ENCODE assay signal across 1 cellular context in genomic region chr16:57300387-57301125, GRCh38.
TF ChIP-seq lines count a peak whose summit lies in the region.

No MANE protein-coding gene starts in this region.

TF ChIP-seq in K562, 482 proteins besides CTCF, POLR2A, EP300 and RAD21 (continued from another document and continues in another):
- TF ChIP-seq CEBPZ (IDR thresholded peaks at IDR 0.05; ENCODE audit: borderline replicate concordance, low read depth, low read length) (no peak), ZNF41 (CRISPR knock-in tag; conservative IDR thresholded peaks at IDR 0.05) (no peak), NFE2 (IDR thresholded peaks at IDR 0.05; ENCODE audit: low read depth) (no peak), SUPT5H (IDR thresholded peaks at IDR 0.05) (no peak), ZNF551 (CRISPR knock-in tag; IDR thresholded peaks at IDR 0.05) (no peak), FOXJ3 (CRISPR knock-in tag; IDR thresholded peaks at IDR 0.05) (no peak), TSHZ1 (CRISPR knock-in tag; IDR thresholded peaks at IDR 0.05) (no peak), ZC3H4 (CRISPR knock-in tag; IDR thresholded peaks at IDR 0.05; ENCODE audit: borderline replicate concordance) (no peak), MEIS2 (IDR thresholded peaks at IDR 0.05; ENCODE audit: partially characterized antibody) (peak; percentile 85), ZNF143 (CRISPR knock-in tag; IDR thresholded peaks at IDR 0.05) (no peak), MTA3 (IDR thresholded peaks at IDR 0.05; ENCODE audit: borderline replicate concordance) (peak; percentile 25; the same call in 1 of the 2 replicates), UBTF (IDR thresholded peaks at IDR 0.05; ENCODE audit: borderline replicate concordance in 1 of 2, low read depth in 2 of 2, low read length in 2 of 2) (no peak), FIP1L1 (IDR thresholded peaks at IDR 0.05; ENCODE audit: low read depth, low read length, poor library complexity, severe bottlenecking) (peak; percentile 50), CGGBP1 (CRISPR knock-in tag; IDR thresholded peaks at IDR 0.05) (no peak), HDAC8 (tag; IDR thresholded peaks at IDR 0.05) (0 out of 2 replicates have a peak, but pooled peaks have one; percentile 52), MIER1 (IDR thresholded peaks at IDR 0.05; ENCODE audit: low read depth) (no peak; the same call in 1 of the 2 replicates), KLF10 (CRISPR knock-in tag; IDR thresholded peaks at IDR 0.05) (no peak), DPF2 (IDR thresholded peaks at IDR 0.05) (peak; percentile 10; the same call in 1 of the 2 replicates), POLR2B (IDR thresholded peaks at IDR 0.05; ENCODE audit: low read depth, partially characterized antibody) (peak; percentile 35), HNRNPLL (IDR thresholded peaks at IDR 0.05; ENCODE audit: low read depth, low read length, poor library complexity, severe bottlenecking) (peak; percentile 7), ZMIZ1 (IDR thresholded peaks at IDR 0.05; ENCODE audit: low read depth in 2 of 2, low read length in 2 of 2) (peak in 1 of 2 experiments; percentile 61; a peak in 1 of 4 replicates), RHOXF2B (CRISPR knock-in tag; conservative IDR thresholded peaks at IDR 0.05) (no peak), TAF15 (IDR thresholded peaks at IDR 0.05; ENCODE audit: low read depth, low read length) (no peak)
- TF ChIP-seq, protein P1, sequence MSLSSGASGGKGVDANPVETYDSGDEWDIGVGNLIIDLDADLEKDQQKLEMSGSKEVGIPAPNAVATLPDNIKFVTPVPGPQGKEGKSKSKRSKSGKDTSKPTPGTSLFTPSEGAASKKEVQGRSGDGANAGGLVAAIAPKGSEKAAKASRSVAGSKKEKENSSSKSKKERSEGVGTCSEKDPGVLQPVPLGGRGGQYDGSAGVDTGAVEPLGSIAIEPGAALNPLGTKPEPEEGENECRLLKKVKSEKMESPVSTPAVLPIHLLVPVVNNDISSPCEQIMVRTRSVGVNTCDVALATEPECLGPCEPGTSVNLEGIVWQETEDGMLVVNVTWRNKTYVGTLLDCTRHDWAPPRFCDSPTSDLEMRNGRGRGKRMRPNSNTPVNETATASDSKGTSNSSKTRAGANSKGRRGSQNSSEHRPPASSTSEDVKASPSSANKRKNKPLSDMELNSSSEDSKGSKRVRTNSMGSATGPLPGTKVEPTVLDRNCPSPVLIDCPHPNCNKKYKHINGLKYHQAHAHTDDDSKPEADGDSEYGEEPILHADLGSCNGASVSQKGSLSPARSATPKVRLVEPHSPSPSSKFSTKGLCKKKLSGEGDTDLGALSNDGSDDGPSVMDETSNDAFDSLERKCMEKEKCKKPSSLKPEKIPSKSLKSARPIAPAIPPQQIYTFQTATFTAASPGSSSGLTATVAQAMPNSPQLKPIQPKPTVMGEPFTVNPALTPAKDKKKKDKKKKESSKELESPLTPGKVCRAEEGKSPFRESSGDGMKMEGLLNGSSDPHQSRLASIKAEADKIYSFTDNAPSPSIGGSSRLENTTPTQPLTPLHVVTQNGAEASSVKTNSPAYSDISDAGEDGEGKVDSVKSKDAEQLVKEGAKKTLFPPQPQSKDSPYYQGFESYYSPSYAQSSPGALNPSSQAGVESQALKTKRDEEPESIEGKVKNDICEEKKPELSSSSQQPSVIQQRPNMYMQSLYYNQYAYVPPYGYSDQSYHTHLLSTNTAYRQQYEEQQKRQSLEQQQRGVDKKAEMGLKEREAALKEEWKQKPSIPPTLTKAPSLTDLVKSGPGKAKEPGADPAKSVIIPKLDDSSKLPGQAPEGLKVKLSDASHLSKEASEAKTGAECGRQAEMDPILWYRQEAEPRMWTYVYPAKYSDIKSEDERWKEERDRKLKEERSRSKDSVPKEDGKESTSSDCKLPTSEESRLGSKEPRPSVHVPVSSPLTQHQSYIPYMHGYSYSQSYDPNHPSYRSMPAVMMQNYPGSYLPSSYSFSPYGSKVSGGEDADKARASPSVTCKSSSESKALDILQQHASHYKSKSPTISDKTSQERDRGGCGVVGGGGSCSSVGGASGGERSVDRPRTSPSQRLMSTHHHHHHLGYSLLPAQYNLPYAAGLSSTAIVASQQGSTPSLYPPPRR (CRISPR knock-in tag; IDR thresholded peaks at IDR 0.05; ENCODE audit: borderline replicate concordance): 0 out of 2 replicates have a peak, but pooled peaks have one; percentile 36
- TF ChIP-seq, protein P2, sequence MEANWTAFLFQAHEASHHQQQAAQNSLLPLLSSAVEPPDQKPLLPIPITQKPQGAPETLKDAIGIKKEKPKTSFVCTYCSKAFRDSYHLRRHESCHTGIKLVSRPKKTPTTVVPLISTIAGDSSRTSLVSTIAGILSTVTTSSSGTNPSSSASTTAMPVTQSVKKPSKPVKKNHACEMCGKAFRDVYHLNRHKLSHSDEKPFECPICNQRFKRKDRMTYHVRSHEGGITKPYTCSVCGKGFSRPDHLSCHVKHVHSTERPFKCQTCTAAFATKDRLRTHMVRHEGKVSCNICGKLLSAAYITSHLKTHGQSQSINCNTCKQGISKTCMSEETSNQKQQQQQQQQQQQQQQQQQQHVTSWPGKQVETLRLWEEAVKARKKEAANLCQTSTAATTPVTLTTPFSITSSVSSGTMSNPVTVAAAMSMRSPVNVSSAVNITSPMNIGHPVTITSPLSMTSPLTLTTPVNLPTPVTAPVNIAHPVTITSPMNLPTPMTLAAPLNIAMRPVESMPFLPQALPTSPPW (CRISPR knock-in tag; IDR thresholded peaks at IDR 0.05): peak; percentile 36; the same call in 1 of the 2 replicates
- TF ChIP-seq, protein P3, sequence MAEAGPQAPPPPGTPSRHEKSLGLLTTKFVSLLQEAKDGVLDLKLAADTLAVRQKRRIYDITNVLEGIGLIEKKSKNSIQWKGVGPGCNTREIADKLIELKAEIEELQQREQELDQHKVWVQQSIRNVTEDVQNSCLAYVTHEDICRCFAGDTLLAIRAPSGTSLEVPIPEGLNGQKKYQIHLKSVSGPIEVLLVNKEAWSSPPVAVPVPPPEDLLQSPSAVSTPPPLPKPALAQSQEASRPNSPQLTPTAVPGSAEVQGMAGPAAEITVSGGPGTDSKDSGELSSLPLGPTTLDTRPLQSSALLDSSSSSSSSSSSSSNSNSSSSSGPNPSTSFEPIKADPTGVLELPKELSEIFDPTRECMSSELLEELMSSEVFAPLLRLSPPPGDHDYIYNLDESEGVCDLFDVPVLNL (CRISPR knock-in tag; IDR thresholded peaks at IDR 0.05; ENCODE audit: low read depth): no peak
- TF ChIP-seq, protein P4, sequence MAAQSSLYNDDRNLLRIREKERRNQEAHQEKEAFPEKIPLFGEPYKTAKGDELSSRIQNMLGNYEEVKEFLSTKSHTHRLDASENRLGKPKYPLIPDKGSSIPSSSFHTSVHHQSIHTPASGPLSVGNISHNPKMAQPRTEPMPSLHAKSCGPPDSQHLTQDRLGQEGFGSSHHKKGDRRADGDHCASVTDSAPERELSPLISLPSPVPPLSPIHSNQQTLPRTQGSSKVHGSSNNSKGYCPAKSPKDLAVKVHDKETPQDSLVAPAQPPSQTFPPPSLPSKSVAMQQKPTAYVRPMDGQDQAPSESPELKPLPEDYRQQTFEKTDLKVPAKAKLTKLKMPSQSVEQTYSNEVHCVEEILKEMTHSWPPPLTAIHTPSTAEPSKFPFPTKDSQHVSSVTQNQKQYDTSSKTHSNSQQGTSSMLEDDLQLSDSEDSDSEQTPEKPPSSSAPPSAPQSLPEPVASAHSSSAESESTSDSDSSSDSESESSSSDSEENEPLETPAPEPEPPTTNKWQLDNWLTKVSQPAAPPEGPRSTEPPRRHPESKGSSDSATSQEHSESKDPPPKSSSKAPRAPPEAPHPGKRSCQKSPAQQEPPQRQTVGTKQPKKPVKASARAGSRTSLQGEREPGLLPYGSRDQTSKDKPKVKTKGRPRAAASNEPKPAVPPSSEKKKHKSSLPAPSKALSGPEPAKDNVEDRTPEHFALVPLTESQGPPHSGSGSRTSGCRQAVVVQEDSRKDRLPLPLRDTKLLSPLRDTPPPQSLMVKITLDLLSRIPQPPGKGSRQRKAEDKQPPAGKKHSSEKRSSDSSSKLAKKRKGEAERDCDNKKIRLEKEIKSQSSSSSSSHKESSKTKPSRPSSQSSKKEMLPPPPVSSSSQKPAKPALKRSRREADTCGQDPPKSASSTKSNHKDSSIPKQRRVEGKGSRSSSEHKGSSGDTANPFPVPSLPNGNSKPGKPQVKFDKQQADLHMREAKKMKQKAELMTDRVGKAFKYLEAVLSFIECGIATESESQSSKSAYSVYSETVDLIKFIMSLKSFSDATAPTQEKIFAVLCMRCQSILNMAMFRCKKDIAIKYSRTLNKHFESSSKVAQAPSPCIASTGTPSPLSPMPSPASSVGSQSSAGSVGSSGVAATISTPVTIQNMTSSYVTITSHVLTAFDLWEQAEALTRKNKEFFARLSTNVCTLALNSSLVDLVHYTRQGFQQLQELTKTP (IDR thresholded peaks at IDR 0.05; ENCODE audit: low read depth in 1 of 2, partially characterized antibody in 2 of 2): peak in 1 of 2 experiments; percentile 57
